ENCODE assay signal across 2 cellular contexts in genomic region chr10:32981760-32982159, GRCh38.
TF ChIP-seq lines count a peak whose summit lies in the region.

No MANE protein-coding gene starts in this region.

TF ChIP-seq in SK-N-SH, 30 proteins besides CTCF, POLR2A, EP300 and RAD21 (continued from another document):
- no peak for TF ChIP-seq USF1 (IDR thresholded peaks at IDR 0.05; ENCODE audit: borderline replicate concordance, low read depth)

TF ChIP-seq in liver, 16 proteins besides CTCF, POLR2A, EP300 and RAD21 (continued from another document):
- TF ChIP-seq ZBTB33 (IDR thresholded peaks at IDR 0.05): no peak
- TF ChIP-seq ATF3 (IDR thresholded peaks at IDR 0.05): peak; percentile 26
- TF ChIP-seq RXRA (IDR thresholded peaks at IDR 0.05): peak; percentile 61 to 65
